8 cellular contexts compared by ENCODE assay signal in the genomic region with DNA sequence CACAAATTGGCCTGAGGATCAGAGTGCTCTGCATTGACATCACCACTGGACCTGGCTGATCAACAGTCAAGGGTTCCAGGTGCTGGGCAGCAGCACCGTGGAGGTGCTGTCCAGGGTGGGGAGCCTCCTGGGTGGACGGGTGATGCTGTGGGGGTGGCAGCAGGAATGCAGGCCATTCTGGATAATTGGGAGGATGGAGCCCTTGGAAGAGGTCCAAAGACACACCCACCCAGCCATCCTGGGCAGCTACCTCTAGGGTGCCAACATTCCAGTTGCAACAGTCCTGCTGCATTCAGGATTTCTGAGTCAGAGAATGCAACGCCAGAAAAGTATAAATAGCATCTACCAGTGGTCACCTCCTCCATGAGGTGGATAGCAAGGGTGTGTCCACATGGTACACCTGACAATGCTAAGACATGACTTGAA. TPM values are rescaled to one million over a fixed set of nuclear protein-coding genes. Genes with fewer than 3 reads are reported as not detected.
DNase-seq lines count a peak whose midpoint lies in the region; TF ChIP-seq lines count a peak whose summit lies in the region.

No MANE protein-coding gene starts in this region.

- H3F3A ChIP-seq in SK-N-SH (replicated peaks; ENCODE audit: insufficient read depth): no peaks in the 10 kb centered on the region

- H3K27me3 ChIP-seq in SK-N-SH (ENCODE audit: insufficient read depth) (peaks cover 14% of the 10 kb centered on the region; the same call in 1 of the 2 replicates), subcutaneous abdominal adipose tissue (ENCODE audit: control insufficient read depth in 5 of 5, insufficient read depth in 4 of 5, low read length in 5 of 5) (no peaks in the 10 kb centered on the region), Caco-2 (replicated peaks; ENCODE audit: control insufficient read depth, insufficient read depth, low read length) (no peaks in the 10 kb centered on the region; the same call in none of the 2 replicates)

- CTCF ChIA-PET in SK-N-SH (lab: Yijun Ruan, JAX) (interaction anchor here (1.5 kb wide), 1 partner anchor 31 kb away, joined by 4 read pairs; no protein-coding TSS in a partner anchor), Caco-2 (lab: Charles Lee) (no interaction called here)

- BruUV-seq in Caco-2 (replicated peaks; lab: Mats Ljungman, UMichigan): no TSS peak

- no peaks in the 10 kb centered on the region for H3K27me3 Mint-ChIP-seq in T-helper 1 cell treated with Interleukin-12 subunit alpha and Interleukin-12 subunit beta and Interleukin-4 antibody, amounts not matched to agents 30 μg/mL and 1 μg/mL, for 36 hours (ENCODE audit: low read depth)
- peaks cover 14% of the 10 kb centered on the region for H3K27me3 Mint-ChIP-seq in Caco-2 (ENCODE audit: insufficient read depth, unreplicated experiment)

- no peaks in the 10 kb centered on the region for H3K9me2 ChIP-seq in SK-N-SH

- H3K4me3 ChIP-seq in SK-N-SH (ENCODE audit: low read depth in 2 of 2, low read length in 1 of 2) (no peak overlapping the region), fibroblast of pulmonary artery (replicated peaks; ENCODE audit: low read depth, low read length) (no peak overlapping the region), subcutaneous abdominal adipose tissue (ENCODE audit: low read depth in 1 of 5, low read length in 5 of 5) (peak overlapping the region; percentile 46 to 64 (median 63)), Caco-2 (ENCODE audit: low read depth, low read length) (no peak overlapping the region)

- H3K9me3 ChIP-seq in SK-N-SH: no peaks in the 10 kb centered on the region
- no peaks in the 10 kb centered on the region for H3K9me3 ChIP-seq in subcutaneous abdominal adipose tissue (ENCODE audit: control insufficient read depth in 5 of 5, low read length in 5 of 5)
- H3K9me3 ChIP-seq in Caco-2: no peaks in the 10 kb centered on the region

- peak overlapping the region; percentile 94 for H3K27ac Mint-ChIP-seq in T-helper 1 cell treated with Interleukin-12 subunit alpha and Interleukin-12 subunit beta and Interleukin-4 antibody, amounts not matched to agents 30 μg/mL and 1 μg/mL, for 36 hours
- no peak overlapping the region for H3K27ac Mint-ChIP-seq in Caco-2 (ENCODE audit: unreplicated experiment)

- intact Hi-C loops in Caco-2 (cut with micrococcal nuclease; ENCODE audit: unreplicated experiment): no loop called here

- TF ChIP-seq EP300 in SK-N-SH (IDR thresholded peaks at IDR 0.05; ENCODE audit: borderline replicate concordance in 1 of 2, low read depth in 1 of 2, low read length in 1 of 2): no peak

- H3K4me3 Mint-ChIP-seq in T-helper 1 cell treated with Interleukin-12 subunit alpha and Interleukin-12 subunit beta and Interleukin-4 antibody, amounts not matched to agents 30 μg/mL and 1 μg/mL, for 36 hours: peak overlapping the region; percentile 98
- H3K4me3 Mint-ChIP-seq in Caco-2 (ENCODE audit: unreplicated experiment): no peak overlapping the region

- no peak for TF ChIP-seq RAD21 in SK-N-SH (IDR thresholded peaks at IDR 0.05; ENCODE audit: low read length)

- POLR2A ChIA-PET in SK-N-SH (lab: Yijun Ruan, JAX) (no interaction called here), Caco-2 (lab: Charles Lee) (no interaction called here)

- H3K36me3 Mint-ChIP-seq in T-helper 1 cell treated with Interleukin-12 subunit alpha and Interleukin-12 subunit beta and Interleukin-4 antibody, amounts not matched to agents 30 μg/mL and 1 μg/mL, for 36 hours (ENCODE audit: low read depth): peaks cover 54% of the 10 kb centered on the region
- H3K36me3 Mint-ChIP-seq in Caco-2 (ENCODE audit: insufficient read depth, unreplicated experiment): no peaks in the 10 kb centered on the region

- peaks cover 7 to 9% of the 10 kb centered on the region in 2 experiments; a peak in 2 of 4 replicates for H3K4me1 ChIP-seq in SK-N-SH (ENCODE audit: control insufficient read depth in 1 of 2, insufficient read depth in 2 of 2, low read depth in 1 of 2, low read length in 1 of 2)
- peaks cover 7 to 82% (median 37%) of the 10 kb centered on the region in 5 donors for H3K4me1 ChIP-seq in subcutaneous abdominal adipose tissue (ENCODE audit: control insufficient read depth in 5 of 5, insufficient read depth in 5 of 5, low read length in 5 of 5)
- H3K4me1 ChIP-seq in Caco-2: no peaks in the 10 kb centered on the region

- H3K4me2 ChIP-seq in SK-N-SH: no peak overlapping the region

- H2AFZ ChIP-seq in SK-N-SH (ENCODE audit: low read depth): no peak overlapping the region

- no peaks in the 10 kb centered on the region for H4K20me1 ChIP-seq in SK-N-SH (ENCODE audit: insufficient read depth)

- 47% methylated on average over 2 of the region's 3 CpGs for WGBS in SK-N-SH (ENCODE audit: low lambda C conversion rate)

- H3K4me1 Mint-ChIP-seq in T-helper 1 cell treated with Interleukin-12 subunit alpha and Interleukin-12 subunit beta and Interleukin-4 antibody, amounts not matched to agents 30 μg/mL and 1 μg/mL, for 36 hours (ENCODE audit: low read depth): peaks cover 63% of the 10 kb centered on the region
- no peaks in the 10 kb centered on the region for H3K4me1 Mint-ChIP-seq in Caco-2 (ENCODE audit: low read depth, unreplicated experiment)

- H3K27ac ChIP-seq in SK-N-SH (ENCODE audit: low read depth in 2 of 2, low read length in 1 of 2) (no peak overlapping the region), subcutaneous abdominal adipose tissue (ENCODE audit: low read depth, low read length) (peak overlapping the region; percentile 43)

- DNase-seq in T-helper 1 cell (no peak), SK-N-SH (no peak), fibroblast of pulmonary artery (ENCODE audit: low read depth) (peak; percentile 59), Caco-2 (no peak), NCI-H1048 (lab: John Stamatoyannopoulos, UW) (no peak), epidermal melanocyte (ENCODE audit: insufficient read length, low spot score) (no peak)

- no peaks in the 10 kb centered on the region for H3K9me3 Mint-ChIP-seq in T-helper 1 cell treated with Interleukin-12 subunit alpha and Interleukin-12 subunit beta and Interleukin-4 antibody, amounts not matched to agents 30 μg/mL and 1 μg/mL, for 36 hours
- H3K9me3 Mint-ChIP-seq in Caco-2 (ENCODE audit: unreplicated experiment): no peaks in the 10 kb centered on the region

- H3K79me2 ChIP-seq in SK-N-SH (ENCODE audit: insufficient read depth): no peaks in the 10 kb centered on the region

- TF ChIP-seq CTCF in SK-N-SH (IDR thresholded peaks at IDR 0.05) (no peak), fibroblast of pulmonary artery (IDR thresholded peaks at IDR 0.05; ENCODE audit: low read length, missing control alignments) (no peak), Caco-2 (IDR thresholded peaks at IDR 0.05; ENCODE audit: insufficient read depth in 1 of 2, low read depth in 1 of 2, low read length in 1 of 2, severe bottlenecking in 1 of 2, unreplicated experiment in 1 of 2) (no peak)

- H3K9ac ChIP-seq in SK-N-SH: no peak overlapping the region
- H3K9ac ChIP-seq in subcutaneous abdominal adipose tissue (ENCODE audit: low read length in 5 of 5): peak overlapping the region in 4 of 5 donors; percentile 7 to 56 (median 40)

- H3K36me3 ChIP-seq in SK-N-SH (replicated peaks in 1 of 2; ENCODE audit: control insufficient read depth in 1 of 2, insufficient read depth in 2 of 2, low read length in 1 of 2) (no peaks in the 10 kb centered on the region), subcutaneous abdominal adipose tissue (ENCODE audit: control insufficient read depth in 5 of 5, insufficient read depth in 5 of 5, low read length in 5 of 5) (peaks cover 14 to 80% (median 73%) of the 10 kb centered on the region in 5 donors), Caco-2 (ENCODE audit: control insufficient read depth, insufficient read depth, low read length) (no peaks in the 10 kb centered on the region)

TF ChIP-seq in SK-N-SH, 30 proteins besides CTCF, POLR2A, EP300 and RAD21 (continues in another document):
- TF ChIP-seq FOSL2 (IDR thresholded peaks at IDR 0.05; ENCODE audit: borderline replicate concordance, low read depth): 0 out of 2 replicates have a peak, but pooled peaks have one; percentile 25
- TF ChIP-seq POLR2AphosphoS5 (IDR thresholded peaks at IDR 0.05; ENCODE audit: low read depth, low read length): no peak
- TF ChIP-seq, protein P1, sequence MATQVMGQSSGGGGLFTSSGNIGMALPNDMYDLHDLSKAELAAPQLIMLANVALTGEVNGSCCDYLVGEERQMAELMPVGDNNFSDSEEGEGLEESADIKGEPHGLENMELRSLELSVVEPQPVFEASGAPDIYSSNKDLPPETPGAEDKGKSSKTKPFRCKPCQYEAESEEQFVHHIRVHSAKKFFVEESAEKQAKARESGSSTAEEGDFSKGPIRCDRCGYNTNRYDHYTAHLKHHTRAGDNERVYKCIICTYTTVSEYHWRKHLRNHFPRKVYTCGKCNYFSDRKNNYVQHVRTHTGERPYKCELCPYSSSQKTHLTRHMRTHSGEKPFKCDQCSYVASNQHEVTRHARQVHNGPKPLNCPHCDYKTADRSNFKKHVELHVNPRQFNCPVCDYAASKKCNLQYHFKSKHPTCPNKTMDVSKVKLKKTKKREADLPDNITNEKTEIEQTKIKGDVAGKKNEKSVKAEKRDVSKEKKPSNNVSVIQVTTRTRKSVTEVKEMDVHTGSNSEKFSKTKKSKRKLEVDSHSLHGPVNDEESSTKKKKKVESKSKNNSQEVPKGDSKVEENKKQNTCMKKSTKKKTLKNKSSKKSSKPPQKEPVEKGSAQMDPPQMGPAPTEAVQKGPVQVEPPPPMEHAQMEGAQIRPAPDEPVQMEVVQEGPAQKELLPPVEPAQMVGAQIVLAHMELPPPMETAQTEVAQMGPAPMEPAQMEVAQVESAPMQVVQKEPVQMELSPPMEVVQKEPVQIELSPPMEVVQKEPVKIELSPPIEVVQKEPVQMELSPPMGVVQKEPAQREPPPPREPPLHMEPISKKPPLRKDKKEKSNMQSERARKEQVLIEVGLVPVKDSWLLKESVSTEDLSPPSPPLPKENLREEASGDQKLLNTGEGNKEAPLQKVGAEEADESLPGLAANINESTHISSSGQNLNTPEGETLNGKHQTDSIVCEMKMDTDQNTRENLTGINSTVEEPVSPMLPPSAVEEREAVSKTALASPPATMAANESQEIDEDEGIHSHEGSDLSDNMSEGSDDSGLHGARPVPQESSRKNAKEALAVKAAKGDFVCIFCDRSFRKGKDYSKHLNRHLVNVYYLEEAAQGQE (IDR thresholded peaks at IDR 0.05; ENCODE audit: low read depth, low read length): peak; percentile 73

RNA-seq across cellular contexts. Expression of a gene that starts 26.8 kb away (rescaled TPM):
- 1.6 and 3.2 TPM in 2 replicates for polyA plus RNA-seq in SK-N-SH (2012; rRNA removed)
- 1.0 and 1.4 TPM in 2 replicates for polyA plus RNA-seq in SK-N-SH (2012; cell fraction: cytosol; rRNA removed)
- polyA plus RNA-seq in SK-N-SH (2012; cell fraction: nucleus; rRNA removed): 5.7 and 6.5 TPM in 2 replicates
- 1.0 and 1.3 TPM in 2 replicates for total RNA-seq in Caco-2 (2022)

Comparison
In these comparisons a context has a peak if more than half of its experiments do, and no peak if none do; other contexts are left out.
1. H3K4me3 ChIP-seq: peak in subcutaneous abdominal adipose tissue (5 of 5); none in SK-N-SH (0 of 2), fibroblast of pulmonary artery (single experiment) and Caco-2 (single experiment).